Comparison of ENCODE assay signal across 8 cellular contexts in the genomic region with DNA sequence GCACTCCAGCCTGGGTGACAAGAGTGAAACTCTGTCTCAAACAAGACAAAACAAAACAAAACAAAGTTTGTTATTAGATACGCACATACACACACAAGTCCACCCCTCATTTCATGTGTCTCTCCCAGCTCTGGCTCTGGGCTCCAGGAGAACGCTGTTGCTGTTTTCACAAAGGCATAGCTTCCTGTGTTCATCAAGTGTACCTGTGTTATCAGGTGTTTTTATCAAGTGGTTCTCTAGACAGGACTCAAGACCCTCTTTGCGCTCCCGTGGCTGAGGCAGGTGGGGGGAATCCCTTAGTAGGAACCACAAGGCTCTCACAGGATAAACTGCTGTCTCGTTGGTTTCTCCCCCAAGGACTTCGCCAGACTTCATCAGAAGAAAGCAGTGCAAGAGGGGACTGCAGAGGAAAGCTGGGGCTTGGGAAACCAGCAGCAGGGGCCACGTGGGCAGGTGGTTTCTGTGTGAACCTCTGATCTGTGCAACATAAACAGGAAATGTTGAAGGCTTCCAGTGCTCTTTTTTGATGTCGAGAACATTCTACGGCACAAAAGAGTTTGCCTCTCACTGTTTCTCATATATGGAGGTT. TPM values are rescaled to one million over a fixed set of nuclear protein-coding genes. Genes with fewer than 3 reads are reported as not detected.
DNase-seq lines count a peak whose midpoint lies in the region; ATAC-seq and TF ChIP-seq lines count a peak whose summit lies in the region.

No MANE protein-coding gene starts in this region.

- peaks cover 38 to 90% (median 87%) of the 10 kb centered on the region in 4 donors for H3K4me1 Mint-ChIP-seq in naive thymus-derived CD8-positive, alpha-beta T cell

- H3K27ac Mint-ChIP-seq in naive thymus-derived CD8-positive, alpha-beta T cell: peak overlapping the region; percentile 89 to 100 (median 98)

- peak; percentile 57 for DNase-seq in activated T-cell treated with anti-CD3 and anti-CD28 coated beads for 48 hours (ENCODE audit: low read depth)
- peak; percentile 65 to 95 (median 90) for DNase-seq in naive thymus-derived CD8-positive, alpha-beta T cell
- DNase-seq in D341Med (ENCODE audit: low spot score): no peak
- no peak for DNase-seq in kidney glomerular epithelial cell (lab: John Stamatoyannopoulos, UW)
- no peak for DNase-seq in epidermal melanocyte (ENCODE audit: insufficient read length, low spot score)
- DNase-seq in cortex of kidney (lab: John Stamatoyannopoulos, UW): no peak

- in situ Hi-C loops in GM18951 (cut with MboI; ENCODE audit: low sequenced_read_pairs, unreplicated experiment): loop anchor here (25.0 kb wide), 2 partner anchors 413 to 863 kb away; a partner anchor contains a TSS

- POLR2A ChIA-PET in naive thymus-derived CD8-positive, alpha-beta T cell (lab: Charles Lee): interaction anchor here (0.6 to 5.8 kb wide), 18 partner anchors 10 to 360 kb away, joined by 3 to 119 read pairs (median 5); a partner anchor contains a TSS

- no peaks in the 10 kb centered on the region for H3K27me3 Mint-ChIP-seq in naive thymus-derived CD8-positive, alpha-beta T cell

- peak; percentile 69 for ATAC-seq in HG03442 (IDR thresholded peaks at IDR 0.05; ENCODE audit: unreplicated experiment)
- peak; percentile 84 to 87 for ATAC-seq in naive thymus-derived CD8-positive, alpha-beta T cell

- peak; percentile 15 for TF ChIP-seq POLR2A in GM18951 (IDR thresholded peaks at IDR 0.05; ENCODE audit: extremely low read depth, insufficient read depth, insufficient read length)

- H3K9me3 Mint-ChIP-seq in naive thymus-derived CD8-positive, alpha-beta T cell: no peaks in the 10 kb centered on the region

- no peaks in the 10 kb centered on the region for H3K36me3 Mint-ChIP-seq in naive thymus-derived CD8-positive, alpha-beta T cell

- peak overlapping the region; percentile 73 to 95 (median 86) for H3K4me3 Mint-ChIP-seq in naive thymus-derived CD8-positive, alpha-beta T cell

RNA-seq across cellular contexts. Expression of a gene that starts 6.9 kb away (rescaled TPM):
- total RNA-seq in naive thymus-derived CD8-positive, alpha-beta T cell: 100 to 1,000 TPM; 140 to 147 TPM
- polyA plus RNA-seq in naive thymus-derived CD8-positive, alpha-beta T cell: 100 to 1,000 TPM; 244 to 265 (median 245) TPM

RNA-seq across cellular contexts. Expression of a gene that starts 33.7 kb away (rescaled TPM):
- total RNA-seq in naive thymus-derived CD8-positive, alpha-beta T cell: not detected
- not detected for polyA plus RNA-seq in naive thymus-derived CD8-positive, alpha-beta T cell

Comparison
In these comparisons a context has a peak if more than half of its experiments do, and no peak if none do; other contexts are left out.
1. DNase-seq: peak in activated T-cell treated with anti-CD3 and anti-CD28 coated beads for 48 hours (single experiment) and naive thymus-derived CD8-positive, alpha-beta T cell (10 of 10); none in D341Med (single experiment), kidney glomerular epithelial cell (single experiment), epidermal melanocyte (single experiment) and cortex of kidney (single experiment).